8 cellular contexts compared by ENCODE assay signal in the genomic region with DNA sequence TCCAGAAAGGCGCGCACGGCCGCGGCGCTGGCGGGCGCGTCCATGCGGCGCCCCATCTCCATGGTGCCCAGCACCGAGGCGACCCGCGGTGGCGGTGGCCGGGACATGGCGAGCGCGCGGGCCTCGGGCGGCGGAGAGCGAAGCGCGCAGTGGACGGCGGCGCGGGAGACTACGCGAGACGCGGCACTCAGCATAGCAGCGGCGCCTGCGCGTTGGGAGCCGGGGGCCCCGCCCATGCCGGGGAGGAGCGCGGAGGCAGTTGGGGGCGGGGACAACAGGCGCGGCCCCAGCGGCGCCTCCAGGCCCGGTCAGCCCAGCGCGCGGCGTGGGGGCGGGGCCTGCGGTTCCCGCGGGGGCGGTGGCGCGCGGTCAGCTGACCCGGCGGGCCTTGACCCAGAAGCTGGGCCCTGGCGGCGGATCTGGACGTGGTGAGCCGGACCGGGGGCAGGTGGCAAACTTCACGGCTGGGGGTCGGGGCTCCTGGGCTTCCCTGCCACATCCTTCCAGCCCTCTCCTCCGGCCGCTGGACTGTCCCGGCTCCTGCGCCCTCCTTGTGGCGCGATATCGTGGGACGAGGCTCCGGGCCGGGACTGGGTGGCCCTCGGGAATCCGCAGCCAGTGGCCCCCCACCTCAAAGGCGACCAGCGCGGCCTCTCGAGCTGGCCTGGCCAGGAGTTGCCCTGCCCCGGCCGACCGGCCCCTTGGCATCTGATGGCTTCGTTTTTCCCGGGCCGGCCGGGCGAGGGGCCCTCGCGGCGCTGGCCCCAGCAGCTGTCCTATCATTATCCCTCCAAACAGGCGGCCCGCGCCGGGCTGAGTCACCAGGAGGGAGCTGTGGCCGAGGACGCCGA. TPM values are rescaled to one million over a fixed set of nuclear protein-coding genes. Genes with fewer than 3 reads are reported as not detected.
DNase-seq lines count a peak whose midpoint lies in the region; ATAC-seq and TF ChIP-seq lines count a peak whose summit lies in the region.

A gene (minus strand): TSS at position 214 of the 851 bp plus-strand sequence. CDS start 20 bp downstream, at position 194.
A gene with protein sequence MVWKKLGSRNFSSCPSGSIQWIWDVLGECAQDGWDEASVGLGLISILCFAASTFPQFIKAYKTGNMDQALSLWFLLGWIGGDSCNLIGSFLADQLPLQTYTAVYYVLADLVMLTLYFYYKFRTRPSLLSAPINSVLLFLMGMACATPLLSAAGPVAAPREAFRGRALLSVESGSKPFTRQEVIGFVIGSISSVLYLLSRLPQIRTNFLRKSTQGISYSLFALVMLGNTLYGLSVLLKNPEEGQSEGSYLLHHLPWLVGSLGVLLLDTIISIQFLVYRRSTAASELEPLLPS (plus strand): TSS at position 396 of the 851 bp plus-strand sequence. CDS start 5,352 bp downstream, outside the sequence.

- 0 to 5% (median 1%) methylated on average over 4 to 104 of the region's 105 CpGs; no CpG with 5 or more reads in 1 of the 4 donors for whole genome bisulfite sequencing in adrenal gland, 4 donors
- WGBS in tibial nerve, 2 donors, result 0% methylated on average over 24 to 30 of the region's 105 CpGs

- H3K27me3 ChIP-seq in adrenal gland, result no peaks in the 10 kb centered on the region
- H3K27me3 ChIP-seq in tibial nerve, result no peaks in the 10 kb centered on the region

- DNase-seq in NCI-H1417 (lab: John Stamatoyannopoulos, UW) (peak; percentile 93 to 96 (median 94)), T follicular helper cell (ENCODE audit: low read depth) (peak; percentile 85), adrenal gland (peak; percentile 90 to 96 (median 93)), cardiac septum (ENCODE audit: low spot score) (peak; percentile 96), pons (ENCODE audit: low spot score) (peak; percentile 93), tibial nerve (ENCODE audit: low spot score in 2 of 2) (peak; percentile 82 to 85)

- ATAC-seq in HG02763 (IDR thresholded peaks at IDR 0.05; ENCODE audit: unreplicated experiment), result peak; percentile 79

- TF ChIP-seq EP300 in tibial nerve (IDR thresholded peaks at IDR 0.05), result peak in 1 of 2 donors; percentile 72

- TF ChIP-seq POLR2A in adrenal gland (IDR thresholded peaks at IDR 0.05) (peak; percentile 58 to 85), tibial nerve (IDR thresholded peaks at IDR 0.05) (peak; percentile 11 to 82)

- intact Hi-C loops in adrenal gland (cut with DNase I) (no loop called here), cardiac septum (cut with DNase I) (loop anchor here (1.0 to 5.0 kb wide), 2 partner anchors 60 to 340 kb away; a partner anchor contains a TSS)

- TF ChIP-seq CTCF in GM12875 (IDR thresholded peaks at IDR 0.05; ENCODE audit: borderline replicate concordance, insufficient read depth, low read depth, low read length), result no peak
- peak in 2 of 6 experiments; percentile 25 to 29 for TF ChIP-seq CTCF in adrenal gland (IDR thresholded peaks at IDR 0.05)
- peak in 3 of 5 experiments; percentile 13 to 78 (median 67) for TF ChIP-seq CTCF in tibial nerve (IDR thresholded peaks at IDR 0.05)

- H3K27ac ChIP-seq in adrenal gland (peak within 1 kb of the TSS; percentile 51 to 97 (median 94)), tibial nerve (peak within 1 kb of the TSS; percentile 47 to 92 (median 89))

- H3K36me3 ChIP-seq in adrenal gland (replicated peaks in 1 of 2), result peaks cover 0 to 12% of the 10 kb centered on the region in 2 donors
- H3K36me3 ChIP-seq in tibial nerve, result peaks cover 3 to 28% (median 9%) of the 10 kb centered on the region in 3 donors

- no peaks in the 10 kb centered on the region for H3K9me3 ChIP-seq in adrenal gland (replicated peaks in 1 of 3)
- no peaks in the 10 kb centered on the region for H3K9me3 ChIP-seq in tibial nerve

- H3K4me1 ChIP-seq in adrenal gland (replicated peaks in 1 of 2) (peaks cover 30 to 48% of the 10 kb centered on the region in 2 donors), tibial nerve (peaks cover 0 to 59% (median 22%) of the 10 kb centered on the region in 4 donors)

- H3K4me3 ChIP-seq in GM12875 (ENCODE audit: low read depth, low read length) (peak within 1 kb of the TSS; percentile 98), adrenal gland (peak within 1 kb of the TSS; percentile 44 to 98 (median 65)), tibial nerve (peak within 1 kb of the TSS; percentile 62 to 88 (median 81))

RNA-seq across cellular contexts. Expression of the first gene that starts in this region (rescaled TPM):
- total RNA-seq in adrenal gland, result 100 to 1,000 TPM in 7 of 8 donors, 10 to 100 TPM in 1; 97.8 to 235 (median 144) TPM
- polyA plus RNA-seq in adrenal gland, result 10 to 100 TPM; 20.0 to 59.4 (median 23.2) TPM
- total RNA-seq in cardiac septum, result 33.5 TPM
- total RNA-seq in tibial nerve, result 10 to 100 TPM; 64.5 to 91.0 (median 80.7) TPM

RNA-seq across cellular contexts. Expression of the second gene that starts in this region (rescaled TPM):
- total RNA-seq in adrenal gland (10 to 100 TPM; 22.1 to 50.8 (median 33.8) TPM), cardiac septum (7.5 TPM), tibial nerve (10 to 100 TPM; 14.4 to 30.3 (median 21.2) TPM)
- polyA plus RNA-seq in adrenal gland, result 10 to 100 TPM; 19.1 to 82.9 (median 37.2) TPM

Comparison
In these comparisons a context has a peak if more than half of its experiments do, and no peak if none do; other contexts are left out.
1. Peak in every context shown above with its lines: DNase-seq, ATAC-seq, H3K4me3 ChIP-seq and H3K27ac ChIP-seq.